In genomic region chr5:158414333-158414762, GRCh38 we compare ENCODE assay signal across 22 cellular contexts.
DNase-seq lines count a peak whose midpoint lies in the region; ATAC-seq, FAIRE-seq and TF ChIP-seq lines count a peak whose summit lies in the region.
"Had no signal": no experiment of that assay in that cellular context is flagged by ENCODE, and none has a peak within 500 bp of the region (broad histone marks: within the 10 kb centered on the region; RNA-seq: fewer than 3 reads in every experiment).

No MANE protein-coding gene starts in this region.

- no peak for TF ChIP-seq POLR2A in A549 (IDR thresholded peaks at IDR 0.05; ENCODE audit: low read length)

- H2AFZ ChIP-seq in fibroblast of lung (ENCODE audit: low read length): no peak overlapping the region
- no peak overlapping the region for H2AFZ ChIP-seq in osteoblast (ENCODE audit: low read length)

- TF ChIP-seq RAD21 in A549 (conservative IDR thresholded peaks at IDR 0.05 in 1 of 2, IDR thresholded peaks at IDR 0.05 in 1 of 2): no peak

- H3K27me3 ChIP-seq in SJSA1 (replicated peaks): no peaks in the 10 kb centered on the region
- H3K27me3 ChIP-seq in fibroblast of lung (ENCODE audit: control insufficient read depth, insufficient read depth, low read length): no peaks in the 10 kb centered on the region
- peaks cover 2% of the 10 kb centered on the region for H3K27me3 ChIP-seq in osteoblast (ENCODE audit: insufficient read depth, low read length)
- H3K27me3 ChIP-seq: upper lobe of right lung had no signal

- H3K4me2 ChIP-seq in A549 (peak overlapping the region; percentile 27; the same call in 1 of the 3 replicates), fibroblast of lung (ENCODE audit: extremely low read depth, insufficient read depth, low read length) (no peak overlapping the region), osteoblast (ENCODE audit: insufficient read depth, low read length) (peak overlapping the region; percentile 21)

- H3K9me3 ChIP-seq in A549 (no peaks in the 10 kb centered on the region), SJSA1 (replicated peaks) (no peaks in the 10 kb centered on the region), fibroblast of lung (ENCODE audit: control insufficient read depth, insufficient read depth, low read depth, low read length) (no peaks in the 10 kb centered on the region), osteoblast (ENCODE audit: low read depth, low read length) (no peaks in the 10 kb centered on the region)
- H3K9me3 ChIP-seq: upper lobe of right lung had no signal

- H3K27ac ChIP-seq in A549: no peak overlapping the region
- H3K27ac ChIP-seq in SJSA1: peak overlapping the region; percentile 54
- H3K27ac ChIP-seq in fibroblast of lung (ENCODE audit: insufficient read depth, low read length): no peak overlapping the region
- no peak overlapping the region for H3K27ac ChIP-seq in osteoblast (ENCODE audit: low read depth, low read length)
- H3K27ac ChIP-seq: foreskin keratinocyte, SK-N-MC, upper lobe of right lung had no signal

- H3K79me2 ChIP-seq in fibroblast of lung (ENCODE audit: control insufficient read depth, insufficient read depth, low read length): no peaks in the 10 kb centered on the region
- H3K79me2 ChIP-seq in osteoblast (ENCODE audit: insufficient read depth, low read length): no peaks in the 10 kb centered on the region

- DNase-seq in A549 (ENCODE audit: low read depth in 1 of 2, low spot score in 1 of 2) (no peak), SJSA1 (ENCODE audit: low read depth in 1 of 2, low spot score in 2 of 2) (no peak), fibroblast of lung (ENCODE audit: low read depth in 2 of 2) (peak; percentile 12 to 73), osteoblast (ENCODE audit: insufficient read length, low spot score, missing footprints) (no peak), NCI-H2196 treated with DMSO at 0.1 percent for 48 hours (lab: John Stamatoyannopoulos, UW; ENCODE audit: unreplicated experiment) (no peak), NCI-H128 (lab: John Stamatoyannopoulos, UW; ENCODE audit: unreplicated experiment) (no peak)
- DNase-seq: activated CD4-positive, alpha-beta T cell treated with anti-CD3 and anti-CD28 coated beads for 1 hour; activated naive CD8-positive, alpha-beta T cell treated with anti-CD3 and anti-CD28 coated beads, Interleukin-2, amount 10 ng/mL, durations not matched to agents 7 days and 5 days; CD4-positive, alpha-beta T cell; central memory CD4-positive, alpha-beta T cell; DMS79; left cardiac atrium; NCI-H1048; NCI-H748 treated with DMSO at 0.1 percent for 48 hours; retina; upper lobe of right lung had no signal

- WGBS in A549 (ENCODE audit: missing lambda C conversion rate): 12% methylated on average over 3 of the region's 3 CpGs

- H4K20me1 ChIP-seq in fibroblast of lung (ENCODE audit: control insufficient read depth, extremely low read depth, insufficient read depth, low read length) (no peaks in the 10 kb centered on the region), osteoblast (ENCODE audit: insufficient read depth, low read length) (no peaks in the 10 kb centered on the region)

- H3K4me3 ChIP-seq in A549: no peak overlapping the region
- no peak overlapping the region for H3K4me3 ChIP-seq in SJSA1
- H3K4me3 ChIP-seq in fibroblast of lung (replicated peaks in 1 of 4; ENCODE audit: control extremely low read depth in 1 of 4, insufficient read depth in 1 of 4, low read depth in 3 of 4, low read length in 4 of 4): no peak overlapping the region
- no peak overlapping the region for H3K4me3 ChIP-seq in osteoblast (ENCODE audit: insufficient read depth, low read length)
- H3K4me3 ChIP-seq: K562, SK-N-MC, upper lobe of right lung had no signal

- H3K9ac ChIP-seq in fibroblast of lung (ENCODE audit: insufficient read depth, low read length): no peak overlapping the region

- TF ChIP-seq EP300 in A549 (IDR thresholded peaks at IDR 0.05): no peak

- POLR2A ChIA-PET in A549 (lab: Yijun Ruan, JAX): no interaction called here

- FAIRE-seq in A549 (lab: Jason Lieb, UNC): no peak
- FAIRE-seq: H54, K562 had no signal

- peaks cover 9% of the 10 kb centered on the region; the same call in 2 of the 3 replicates for H3K4me1 ChIP-seq in A549
- peaks cover 37% of the 10 kb centered on the region for H3K4me1 ChIP-seq in SJSA1 (replicated peaks)
- H3K4me1 ChIP-seq in fibroblast of lung (ENCODE audit: control insufficient read depth, extremely low read depth, insufficient read depth, low read length): peaks cover 5% of the 10 kb centered on the region
- peaks cover 15% of the 10 kb centered on the region for H3K4me1 ChIP-seq in osteoblast (ENCODE audit: insufficient read depth, low read length)
- H3K4me1 ChIP-seq: foreskin keratinocyte had no signal

- CTCF ChIA-PET in A549 (lab: Yijun Ruan, JAX): no interaction called here

- H3K36me3 ChIP-seq in SJSA1 (no peaks in the 10 kb centered on the region), fibroblast of lung (ENCODE audit: control insufficient read depth, insufficient read depth, low read length) (no peaks in the 10 kb centered on the region), osteoblast (ENCODE audit: insufficient read depth, low read length) (no peaks in the 10 kb centered on the region)
- H3K36me3 ChIP-seq: upper lobe of right lung had no signal

- TF ChIP-seq CTCF in A549 (IDR thresholded peaks at IDR 0.05) (no peak), fibroblast of lung (conservative IDR thresholded peaks at IDR 0.05 in 1 of 2, IDR thresholded peaks at IDR 0.05 in 1 of 2; ENCODE audit: low read depth in 1 of 2, low read length in 2 of 2) (no peak), osteoblast (IDR thresholded peaks at IDR 0.05; ENCODE audit: extremely low read depth, low read depth, low read length) (no peak)

- 0 out of 6 replicates have a peak, but pooled peaks of 1 of the 2 experiments have one; percentile 13 for ATAC-seq in A549
- no peak for ATAC-seq in esophagus mucosa
- no peak for ATAC-seq in GM19328 (IDR thresholded peaks at IDR 0.05; ENCODE audit: unreplicated experiment)
- ATAC-seq: K562, upper lobe of right lung had no signal

TF ChIP-seq in A549, 52 proteins besides CTCF, POLR2A, EP300 and RAD21:
- no peak for TF ChIP-seq HOXA7 (CRISPR knock-in tag; IDR thresholded peaks at IDR 0.05)
- no peak for TF ChIP-seq TP53 (CRISPR knock-in tag; IDR thresholded peaks at IDR 0.05)
- no peak for TF ChIP-seq CHD2 (IDR thresholded peaks at IDR 0.05; ENCODE audit: low read length, partially characterized antibody)

Comparison
In these comparisons a context has a peak if more than half of its experiments do, and no peak if none do; other contexts are left out.
1. DNase-seq: peak in fibroblast of lung (2 of 2); none in A549 (0 of 2), SJSA1 (0 of 2), osteoblast (single experiment), NCI-H2196 treated with DMSO at 0.1 percent for 48 hours (single experiment) and NCI-H128 (single experiment).